Comparison of ENCODE assay signal across 8 cellular contexts in the genomic region with DNA sequence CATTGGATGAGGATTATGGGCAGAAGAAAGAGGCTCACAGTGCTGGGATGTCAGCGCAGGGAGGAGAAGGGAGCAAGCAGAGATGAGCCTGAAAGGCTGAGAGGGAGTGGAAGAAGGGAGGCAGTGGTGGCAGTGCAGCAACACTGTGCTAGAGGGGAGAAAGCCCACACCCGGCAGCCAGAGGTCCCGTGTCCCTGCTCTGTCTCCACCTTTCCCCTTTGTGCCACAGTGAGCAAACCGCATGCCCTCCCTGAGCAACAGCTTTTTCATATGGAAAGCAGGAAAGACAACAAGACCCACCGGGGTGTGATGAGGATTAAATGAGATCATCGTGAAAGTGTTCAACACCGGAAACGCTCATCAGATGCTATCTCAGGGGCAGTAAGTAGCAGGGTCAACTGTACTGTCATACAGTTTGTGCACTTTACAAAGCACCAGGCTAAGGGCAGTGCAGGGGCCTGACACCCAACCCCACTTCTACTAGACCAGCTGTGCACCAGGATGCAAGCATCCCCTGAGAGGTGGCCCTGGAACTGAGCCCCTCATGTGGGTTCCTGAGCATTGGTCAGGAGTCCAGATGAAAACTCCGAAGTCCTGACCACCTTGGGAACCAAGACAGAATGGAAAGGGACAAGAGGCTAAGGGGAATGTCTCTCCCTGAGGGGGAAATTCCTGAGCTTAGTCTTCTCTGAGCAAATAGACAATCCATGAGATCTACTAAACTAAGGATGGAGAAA. TPM values are rescaled to one million over a fixed set of nuclear protein-coding genes. Genes with fewer than 3 reads are reported as not detected.
DNase-seq lines count a peak whose midpoint lies in the region; ATAC-seq and TF ChIP-seq lines count a peak whose summit lies in the region.

No MANE protein-coding gene starts in this region.

- H3K27me3 Mint-ChIP-seq in activated T-cell treated with anti-CD3 and anti-CD28 coated beads, Interleukin-2, amount 50 U/mL, for 72 hours (ENCODE audit: low read depth): no peaks in the 10 kb centered on the region

- H3K79me2 ChIP-seq in DND-41 (ENCODE audit: insufficient read depth, low read length): no peaks in the 10 kb centered on the region

- DNase-seq in DND-41 (no peak), aorta (no peak), NCI-H526 treated with DMSO at 0.1 percent for 48 hours (lab: John Stamatoyannopoulos, UW) (no peak)
- peak in 1 of 2 donors; percentile 14 for DNase-seq in activated T-cell treated with anti-CD3 and anti-CD28 coated beads, Interleukin-2, amount 50 U/mL, for 72 hours
- no peak for DNase-seq in stimulated activated CD4-positive, alpha-beta T cell treated with anti-CD3 and anti-CD28 coated beads, Interleukin-4, amount 100 ng/mL, for 4 hours

- intact Hi-C loops in aorta (cut with DNase I): no loop called here

- H3K9me3 ChIP-seq in DND-41 (ENCODE audit: insufficient read depth, low read length, severe bottlenecking): no peaks in the 10 kb centered on the region
- no peaks in the 10 kb centered on the region for H3K9me3 ChIP-seq in aorta (ENCODE audit: control insufficient read depth, low read length)

- WGBS in aorta, 2 donors: 32 to 35% methylated on average over 9 of the region's 9 CpGs

- H3K4me3 ChIP-seq in DND-41 (ENCODE audit: low read depth in 1 of 2, low read length in 2 of 2): no peak overlapping the region
- no peak overlapping the region for H3K4me3 ChIP-seq in aorta (ENCODE audit: low read length in 2 of 2)

- no peak; the same call in 2 of the 3 replicates for ATAC-seq in DND-41 (ENCODE audit: insufficient read depth, low read depth)
- ATAC-seq in HG02870 (IDR thresholded peaks at IDR 0.05; ENCODE audit: unreplicated experiment): peak; percentile 8
- ATAC-seq in activated T-cell treated with anti-CD3 and anti-CD28 coated beads, Interleukin-2, amount 50 U/mL, for 72 hours (replicated peaks in 1 of 2): peak; percentile 62 to 81
- peak; percentile 24 for ATAC-seq in aorta (ENCODE audit: low FRiP score)
- ATAC-seq in HG03039 (IDR thresholded peaks at IDR 0.05; ENCODE audit: unreplicated experiment): no peak

- H3K4me2 ChIP-seq in DND-41 (ENCODE audit: insufficient read depth, low read length): peak overlapping the region; percentile 44; the same call in 1 of the 2 replicates

- H3K27ac ChIP-seq in DND-41 (ENCODE audit: low read length) (no peak overlapping the region), layer of hippocampus (ENCODE audit: low read depth, low read length) (peak overlapping the region; percentile 72), aorta (ENCODE audit: low read depth in 1 of 2, low read length in 2 of 2) (no peak overlapping the region)

- no peak for TF ChIP-seq CTCF in DND-41 (IDR thresholded peaks at IDR 0.05; ENCODE audit: borderline replicate concordance, extremely low read depth, low read length, poor library complexity, severe bottlenecking)

- peaks cover 5% of the 10 kb centered on the region; the same call in 1 of the 2 replicates for H3K4me1 ChIP-seq in DND-41 (ENCODE audit: insufficient read depth, low read length)
- no peaks in the 10 kb centered on the region for H3K4me1 ChIP-seq in aorta (ENCODE audit: control insufficient read depth in 1 of 2, insufficient read depth in 2 of 2, low read length in 2 of 2)

- peak overlapping the region; percentile 19 to 39 for H3K4me3 Mint-ChIP-seq in activated T-cell treated with anti-CD3 and anti-CD28 coated beads, Interleukin-2, amount 50 U/mL, for 72 hours

- H3K27ac Mint-ChIP-seq in activated T-cell treated with anti-CD3 and anti-CD28 coated beads, Interleukin-2, amount 50 U/mL, for 72 hours: peak overlapping the region; percentile 44

- H3K9me3 Mint-ChIP-seq in activated T-cell treated with anti-CD3 and anti-CD28 coated beads, Interleukin-2, amount 50 U/mL, for 72 hours: no peaks in the 10 kb centered on the region

- no peaks in the 10 kb centered on the region for H4K20me1 ChIP-seq in DND-41 (ENCODE audit: insufficient read depth, low read length)

- H3K36me3 ChIP-seq in DND-41 (ENCODE audit: insufficient read depth, low read length) (no peaks in the 10 kb centered on the region), aorta (ENCODE audit: control insufficient read depth in 1 of 2, insufficient read depth in 2 of 2, low read length in 1 of 2) (no peaks in the 10 kb centered on the region)

- no peaks in the 10 kb centered on the region for H3K36me3 Mint-ChIP-seq in activated T-cell treated with anti-CD3 and anti-CD28 coated beads, Interleukin-2, amount 50 U/mL, for 72 hours (ENCODE audit: insufficient read depth in 2 of 2)

- no peak overlapping the region for H3K9ac ChIP-seq in DND-41 (ENCODE audit: low read depth, low read length)

- peaks cover 11% of the 10 kb centered on the region for H3K4me1 Mint-ChIP-seq in activated T-cell treated with anti-CD3 and anti-CD28 coated beads, Interleukin-2, amount 50 U/mL, for 72 hours (ENCODE audit: low read depth)

- peak overlapping the region; percentile 78 for H2AFZ ChIP-seq in DND-41 (ENCODE audit: low read depth, low read length)

- peaks cover 4% of the 10 kb centered on the region for H3K27me3 ChIP-seq in DND-41 (ENCODE audit: insufficient read depth, low read length, poor library complexity)
- no peaks in the 10 kb centered on the region for H3K27me3 ChIP-seq in layer of hippocampus (ENCODE audit: control insufficient read depth, insufficient read depth, low read length)
- no peaks in the 10 kb centered on the region for H3K27me3 ChIP-seq in aorta (ENCODE audit: control insufficient read depth in 1 of 2, insufficient read depth in 2 of 2, low read length in 1 of 2)

RNA-seq across cellular contexts. Expression of gene NHLH1, which starts 9.1 kb away (rescaled TPM):
- under 1 TPM; 0.32 to 0.60 TPM for total RNA-seq in activated T-cell treated with anti-CD3 and anti-CD28 coated beads, Interleukin-2, amount 50 U/mL, for 72 hours
- under 1 TPM; 0.13 to 0.24 TPM for total RNA-seq in aorta
- polyA plus RNA-seq in aorta: not detected

RNA-seq across cellular contexts. Expression of gene VANGL2, which starts 24.4 kb away (rescaled TPM):
- total RNA-seq in activated T-cell treated with anti-CD3 and anti-CD28 coated beads, Interleukin-2, amount 50 U/mL, for 72 hours: under 1 TPM; 0.28 to 0.55 TPM
- 1 to 10 TPM; 1.3 to 4.4 TPM for total RNA-seq in aorta
- polyA plus RNA-seq in aorta: under 1 TPM; 0.26 to 0.50 TPM

RNA-seq across cellular contexts. Expression of gene NCSTN, which starts 32.8 kb away (rescaled TPM):
- 10 to 100 TPM; 65.2 to 66.3 TPM for total RNA-seq in activated T-cell treated with anti-CD3 and anti-CD28 coated beads, Interleukin-2, amount 50 U/mL, for 72 hours
- total RNA-seq in aorta: 10 to 100 TPM; 56.4 to 67.3 TPM
- 10 to 100 TPM; 17.0 to 49.7 TPM for polyA plus RNA-seq in aorta

RNA-seq across cellular contexts. Expression of gene COPA, which starts 32.9 kb away (rescaled TPM):
- 100 to 1,000 TPM; 198 to 201 TPM for total RNA-seq in activated T-cell treated with anti-CD3 and anti-CD28 coated beads, Interleukin-2, amount 50 U/mL, for 72 hours
- 100 to 1,000 TPM; 174 to 193 TPM for total RNA-seq in aorta
- 10 to 100 TPM; 44.5 to 91.6 TPM for polyA plus RNA-seq in aorta

Comparison
In these comparisons a context has a peak if more than half of its experiments do, and no peak if none do; other contexts are left out.
1. ATAC-seq: peak in HG02870 (single experiment), activated T-cell treated with anti-CD3 and anti-CD28 coated beads, Interleukin-2, amount 50 U/mL, for 72 hours (2 of 2) and aorta (single experiment); none in DND-41 (single experiment) and HG03039 (single experiment).